In the genomic region with DNA sequence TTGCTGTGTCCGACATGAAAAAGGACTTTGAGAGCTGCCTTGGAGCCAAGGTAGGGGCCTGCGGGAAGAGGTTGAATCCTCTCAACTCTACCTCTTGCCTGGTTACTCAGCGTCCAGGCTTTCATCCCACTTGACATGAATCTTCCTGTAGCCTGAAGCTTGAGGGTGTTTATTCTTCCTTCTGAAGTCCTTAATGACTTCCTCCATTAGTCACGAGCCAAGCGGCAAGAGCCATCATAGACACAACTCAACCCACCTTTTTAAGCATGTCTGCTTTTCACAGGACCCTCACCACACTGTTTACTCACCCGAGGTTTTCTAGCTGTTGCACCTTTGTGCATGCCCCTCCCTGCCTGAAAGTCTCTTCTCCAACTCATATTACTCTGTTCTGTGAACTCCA, we compare ENCODE assay signal across 21 cellular contexts. TPM values are rescaled to one million over a fixed set of nuclear protein-coding genes. Genes with fewer than 3 reads are reported as not detected.
DNase-seq lines count a peak whose midpoint lies in the region; ATAC-seq and TF ChIP-seq lines count a peak whose summit lies in the region.
"Had no signal": no experiment of that assay in that cellular context is flagged by ENCODE, and none has a peak within 500 bp of the region (broad histone marks: within the 10 kb centered on the region; RNA-seq: fewer than 3 reads in every experiment).

No MANE protein-coding gene starts in this region.

- H3K4me1 Mint-ChIP-seq in CD4-positive, alpha-beta memory T cell: peaks cover 0 to 6% (median 2%) of the 10 kb centered on the region in 4 donors
- H3K4me1 Mint-ChIP-seq: activated B cell treated with CpG ODN at 0.5 μM for 24 hours, neural crest cell had no signal

- no peaks in the 10 kb centered on the region for H3K9me3 ChIP-seq in PC-3 (ENCODE audit: low read length)
- no peaks in the 10 kb centered on the region for H3K9me3 ChIP-seq in smooth muscle cell (replicated peaks; ENCODE audit: low read depth)
- no peaks in the 10 kb centered on the region for H3K9me3 ChIP-seq in CD4-positive, alpha-beta memory T cell (ENCODE audit: control insufficient read depth in 1 of 2, low read length in 2 of 2)
- H3K9me3 ChIP-seq in gastroesophageal sphincter: no peaks in the 10 kb centered on the region
- H3K9me3 ChIP-seq: mucosa of descending colon, prostate gland, thoracic aorta had no signal

- H3F3A ChIP-seq in PC-3 (ENCODE audit: low read length, unreplicated experiment): no peaks in the 10 kb centered on the region
- H3F3A ChIP-seq in smooth muscle cell (ENCODE audit: low read depth): peaks cover 32% of the 10 kb centered on the region

- TF ChIP-seq CTCF in PC-3 (conservative IDR thresholded peaks at IDR 0.05; ENCODE audit: low read depth, low read length) (no peak), smooth muscle cell (IDR thresholded peaks at IDR 0.05; ENCODE audit: borderline replicate concordance, insufficient read depth, poor library complexity, severe bottlenecking) (no peak), gastroesophageal sphincter (IDR thresholded peaks at IDR 0.05) (no peak)

- no peaks in the 10 kb centered on the region for H3K27me3 ChIP-seq in PC-3 (ENCODE audit: low read length)
- no peaks in the 10 kb centered on the region for H3K27me3 ChIP-seq in smooth muscle cell (ENCODE audit: low read depth)
- no peaks in the 10 kb centered on the region for H3K27me3 ChIP-seq in CD4-positive, alpha-beta memory T cell (ENCODE audit: insufficient read depth, low read length)
- no peaks in the 10 kb centered on the region for H3K27me3 ChIP-seq in gastroesophageal sphincter

- H3K4me1 ChIP-seq in PC-3 (ENCODE audit: insufficient read depth, low read length) (peaks cover 50% of the 10 kb centered on the region), smooth muscle cell (ENCODE audit: low read depth) (peaks cover 14% of the 10 kb centered on the region), gastroesophageal sphincter (no peaks in the 10 kb centered on the region)
- H3K4me1 ChIP-seq in CD4-positive, alpha-beta memory T cell (ENCODE audit: insufficient read depth, low read length): no peaks in the 10 kb centered on the region
- H3K4me1 ChIP-seq: prostate gland had no signal

- no peak overlapping the region for H3K4me3 Mint-ChIP-seq in CD4-positive, alpha-beta memory T cell
- H3K4me3 Mint-ChIP-seq: activated B cell treated with CpG ODN at 0.5 μM for 24 hours; activated CD4-positive, alpha-beta memory T cell treated with anti-CD3 and anti-CD28 coated beads for 36 hours; CD8-positive, alpha-beta T cell; neural crest cell had no signal

- H3K4me3 ChIP-seq in PC-3 (ENCODE audit: low read length) (no peak overlapping the region), smooth muscle cell (no peak overlapping the region), gastroesophageal sphincter (no peak overlapping the region)
- no peak overlapping the region for H3K4me3 ChIP-seq in CD4-positive, alpha-beta memory T cell (ENCODE audit: low read length in 2 of 2)
- H3K4me3 ChIP-seq: coronary artery, mucosa of descending colon, prostate gland, thoracic aorta had no signal

- BruUV-seq in PC-3 (replicated peaks; lab: Mats Ljungman, UMichigan): no TSS peak

- H4K20me1 ChIP-seq in PC-3 (ENCODE audit: low read length) (no peaks in the 10 kb centered on the region), smooth muscle cell (ENCODE audit: low read depth) (no peaks in the 10 kb centered on the region)

- TF ChIP-seq EP300 in gastroesophageal sphincter (IDR thresholded peaks at IDR 0.05): no peak

- no peaks in the 10 kb centered on the region for H3K9me2 ChIP-seq in PC-3 (replicated peaks; ENCODE audit: low read length)

- H3K79me2 ChIP-seq in PC-3 (ENCODE audit: low read length) (no peaks in the 10 kb centered on the region), smooth muscle cell (ENCODE audit: low read depth) (no peaks in the 10 kb centered on the region)

- POLR2A ChIA-PET in PC-3 (lab: Charles Lee; ENCODE audit: unreplicated experiment): no interaction called here
- POLR2A ChIA-PET in CD4-positive, alpha-beta memory T cell (lab: Charles Lee; ENCODE audit: partially characterized antibody): no interaction called here

- CTCF ChIA-PET in PC-3 (lab: Charles Lee): no interaction called here
- CTCF ChIA-PET in CD4-positive, alpha-beta memory T cell (lab: Charles Lee; ENCODE audit: partially characterized antibody): interaction anchor here (0.9 to 1.0 kb wide), 3 partner anchors 8 to 72 kb away, joined by 3 to 4 read pairs (median 3); no protein-coding TSS in a partner anchor

- TF ChIP-seq POLR2A in gastroesophageal sphincter (IDR thresholded peaks at IDR 0.05): no peak

- intact Hi-C loops in PC-3 (cut with micrococcal nuclease): no loop called here
- intact Hi-C loops in CD4-positive, alpha-beta memory T cell (cut with micrococcal nuclease): no loop called here

- H2AFZ ChIP-seq in PC-3 (ENCODE audit: low read length) (no peak overlapping the region), smooth muscle cell (ENCODE audit: low read depth) (no peak overlapping the region)

- H3K27ac Mint-ChIP-seq in CD4-positive, alpha-beta memory T cell: peak overlapping the region in 1 of 7 donors; percentile 53
- H3K27ac Mint-ChIP-seq: activated B cell treated with CpG ODN at 0.5 μM for 24 hours; activated CD4-positive, alpha-beta memory T cell treated with anti-CD3 and anti-CD28 coated beads for 36 hours; CD8-positive, alpha-beta T cell had no signal

- H3K9ac ChIP-seq in PC-3 (ENCODE audit: low read length) (no peak overlapping the region), smooth muscle cell (ENCODE audit: low read depth) (no peak overlapping the region)

- H3K9me3 Mint-ChIP-seq in CD4-positive, alpha-beta memory T cell: no peaks in the 10 kb centered on the region
- H3K9me3 Mint-ChIP-seq: activated B cell treated with CpG ODN at 0.5 μM for 24 hours; activated CD4-positive, alpha-beta memory T cell treated with anti-CD3 and anti-CD28 coated beads for 36 hours; CD8-positive, alpha-beta T cell; neural crest cell had no signal

- DNase-seq in Daoy (ENCODE audit: low read depth) (peak; percentile 72), PC-3 (peak; percentile 81), glomerular visceral epithelial cell (ENCODE audit: extremely low spot score) (peak; percentile 61), smooth muscle cell (lab: John Stamatoyannopoulos, UW; ENCODE audit: unreplicated experiment) (no peak)
- no peak for DNase-seq in CD4-positive, alpha-beta memory T cell
- DNase-seq: activated B cell treated with CpG ODN at 0.5 μM for 24 hours; activated CD4-positive, alpha-beta memory T cell treated with anti-CD3 and anti-CD28 coated beads for 36 hours; CD8-positive, alpha-beta T cell; head of caudate nucleus; KBM-7; mucosa of descending colon; NCI-H146; NCI-H526; Right ventricle myocardium superior had no signal

- H3K4me2 ChIP-seq in PC-3 (ENCODE audit: low read length): peak overlapping the region; percentile 30; the same call in 1 of the 2 replicates
- peak overlapping the region; percentile 60 for H3K4me2 ChIP-seq in smooth muscle cell

- ATAC-seq in PC-3 (peak; percentile 76), GM19351 (IDR thresholded peaks at IDR 0.05; ENCODE audit: unreplicated experiment) (no peak), HG02884 (IDR thresholded peaks at IDR 0.05; ENCODE audit: unreplicated experiment) (no peak), gastroesophageal sphincter (no peak)
- ATAC-seq: CD8-positive, alpha-beta T cell; mucosa of descending colon had no signal

- no peaks in the 10 kb centered on the region for H3K27me3 Mint-ChIP-seq in CD4-positive, alpha-beta memory T cell
- H3K27me3 Mint-ChIP-seq: activated B cell treated with CpG ODN at 0.5 μM for 24 hours; activated CD4-positive, alpha-beta memory T cell treated with anti-CD3 and anti-CD28 coated beads for 36 hours had no signal

- H3K36me3 Mint-ChIP-seq in CD4-positive, alpha-beta memory T cell: peaks cover 40 to 41% of the 10 kb centered on the region in 2 donors

- peaks cover 6% of the 10 kb centered on the region; the same call in 1 of the 2 replicates for H3K36me3 ChIP-seq in PC-3 (ENCODE audit: low read depth, low read length)
- peaks cover 9% of the 10 kb centered on the region for H3K36me3 ChIP-seq in smooth muscle cell (ENCODE audit: low read depth)
- H3K36me3 ChIP-seq in CD4-positive, alpha-beta memory T cell (ENCODE audit: insufficient read depth, low read length): no peaks in the 10 kb centered on the region
- H3K36me3 ChIP-seq in gastroesophageal sphincter: peaks cover 0 to 100% of the 10 kb centered on the region in 2 donors
- H3K36me3 ChIP-seq: prostate gland had no signal

- 50% methylated on average over 6 of the region's 6 CpGs for WGBS in smooth muscle cell (ENCODE audit: low lambda C conversion rate)
- WGBS in gastroesophageal sphincter (ENCODE audit: low coverage in 1 of 2), 2 donors: 78 to 100% methylated on average over 4 to 6 of the region's 6 CpGs

- H3K27ac ChIP-seq in PC-3 (ENCODE audit: low read length) (peak overlapping the region; percentile 49), smooth muscle cell (ENCODE audit: low read depth) (peak overlapping the region; percentile 94), gastroesophageal sphincter (no peak overlapping the region)
- no peak overlapping the region for H3K27ac ChIP-seq in CD4-positive, alpha-beta memory T cell (ENCODE audit: low read depth, low read length)
- H3K27ac ChIP-seq: coronary artery, prostate gland, thoracic aorta had no signal

RNA-seq across cellular contexts. Expression of gene ACO1, which starts 40.2 kb away (rescaled TPM):
- total RNA-seq in Daoy (2014; rRNA removed; shearing (Covaris generic)): 51.9 and 52.8 TPM in 2 replicates
- total RNA-seq in PC-3 (2014; rRNA removed) (20.8 and 26.0 TPM in 2 replicates), smooth muscle cell (72.3 and 83.1 TPM in 2 replicates), gastroesophageal sphincter (10 to 100 TPM; 54.5 to 88.4 (median 80.2) TPM)
- 54.3 and 74.4 TPM in 2 replicates for polyA plus RNA-seq in smooth muscle cell
- 1 to 10 TPM; 7.9 to 9.1 TPM for total RNA-seq in CD4-positive, alpha-beta memory T cell
- polyA plus RNA-seq in CD4-positive, alpha-beta memory T cell: 10 to 100 TPM in 1 of 2 donors, 1 to 10 TPM in 1; 9.2 to 11.9 TPM

Comparison
In these comparisons a context has a peak if more than half of its experiments do, and no peak if none do; other contexts are left out.
1. DNase-seq: peak in Daoy (single experiment), PC-3 (single experiment) and glomerular visceral epithelial cell (single experiment); none in smooth muscle cell (single experiment) and CD4-positive, alpha-beta memory T cell (0 of 5).
2. H3K27ac ChIP-seq: peak in PC-3 (single experiment) and smooth muscle cell (single experiment); none in CD4-positive, alpha-beta memory T cell (single experiment) and gastroesophageal sphincter (0 of 4).